8 cellular contexts compared by ENCODE assay signal in the genomic region with DNA sequence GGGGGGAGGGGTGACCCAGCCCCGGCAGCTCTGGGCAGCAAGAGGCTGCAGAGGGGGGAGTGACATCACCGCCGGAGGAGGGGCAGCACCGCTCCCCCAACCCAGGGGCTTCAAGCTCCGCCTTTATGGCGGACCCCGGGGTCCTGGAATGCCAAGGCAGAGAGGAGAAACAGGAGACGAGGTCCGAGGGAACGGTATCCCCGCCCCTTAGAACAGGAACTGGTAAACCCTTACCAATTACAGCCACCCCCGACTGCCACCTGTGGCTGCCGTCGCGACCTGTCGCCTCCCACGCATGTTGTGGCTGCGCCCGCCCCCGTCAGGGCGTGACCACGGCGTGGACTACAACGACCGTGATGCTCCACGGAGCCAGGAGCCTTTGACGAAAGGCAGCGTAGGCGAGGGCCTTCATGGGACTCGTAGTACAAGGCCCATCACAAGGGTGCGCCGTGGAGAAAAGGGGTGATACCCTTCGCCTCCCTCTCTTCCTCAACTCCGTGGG. TPM values are rescaled to one million over a fixed set of nuclear protein-coding genes. Genes with fewer than 3 reads are reported as not detected.
DNase-seq lines count a peak whose midpoint lies in the region; ATAC-seq, FAIRE-seq and TF ChIP-seq lines count a peak whose summit lies in the region.

No MANE protein-coding gene starts in this region.

- H3K36me3 ChIP-seq in uterus, result no peaks in the 10 kb centered on the region

- peaks cover 8% of the 10 kb centered on the region for H3K27me3 Mint-ChIP-seq in T-helper 1 cell treated with Interleukin-12 subunit alpha and Interleukin-12 subunit beta and Interleukin-4 antibody, amounts not matched to agents 30 μg/mL and 1 μg/mL, for 36 hours (ENCODE audit: low read depth)

- no peak for TF ChIP-seq EP300 in Ishikawa (IDR thresholded peaks at IDR 0.05; ENCODE audit: borderline replicate concordance)

- peak overlapping the region; percentile 17 to 32 for H3K4me3 ChIP-seq in uterus

- H3K27me3 ChIP-seq in uterus, result peaks cover 34% of the 10 kb centered on the region in 2 donors

- H3K9me3 ChIP-seq in uterus, result no peaks in the 10 kb centered on the region

- no peak overlapping the region for H3K27ac ChIP-seq in uterus

- TF ChIP-seq POLR2A in uterus (IDR thresholded peaks at IDR 0.05), result no peak

- TF ChIP-seq RAD21 in Ishikawa (IDR thresholded peaks at IDR 0.05; ENCODE audit: low read depth), result no peak

- H3K4me1 Mint-ChIP-seq in T-helper 1 cell treated with Interleukin-12 subunit alpha and Interleukin-12 subunit beta and Interleukin-4 antibody, amounts not matched to agents 30 μg/mL and 1 μg/mL, for 36 hours (ENCODE audit: low read depth), result peaks cover 51% of the 10 kb centered on the region

- peak overlapping the region; percentile 96 for H3K27ac Mint-ChIP-seq in T-helper 1 cell treated with Interleukin-12 subunit alpha and Interleukin-12 subunit beta and Interleukin-4 antibody, amounts not matched to agents 30 μg/mL and 1 μg/mL, for 36 hours

- DNase-seq in D721Med (ENCODE audit: insufficient read length, low spot score) (peak; percentile 66), amygdala (lab: John Stamatoyannopoulos, UW) (peak; percentile 36 to 96 (median 90)), hepatic stellate cell (ENCODE audit: low spot score) (peak; percentile 73), renal cortical epithelial cell (ENCODE audit: low read depth) (peak; percentile 82), uterus (peak; percentile 36 to 55)

- H3K36me3 Mint-ChIP-seq in T-helper 1 cell treated with Interleukin-12 subunit alpha and Interleukin-12 subunit beta and Interleukin-4 antibody, amounts not matched to agents 30 μg/mL and 1 μg/mL, for 36 hours (ENCODE audit: low read depth), result peaks cover 14% of the 10 kb centered on the region

- FAIRE-seq in D721Med (lab: Jason Lieb, UNC), result no peak

- peaks cover 0 to 3% of the 10 kb centered on the region in 2 donors for H3K4me1 ChIP-seq in uterus

- ATAC-seq in GM21515 (IDR thresholded peaks at IDR 0.05; ENCODE audit: unreplicated experiment), result peak; percentile 41

- H3K4me3 Mint-ChIP-seq in T-helper 1 cell treated with Interleukin-12 subunit alpha and Interleukin-12 subunit beta and Interleukin-4 antibody, amounts not matched to agents 30 μg/mL and 1 μg/mL, for 36 hours, result peak overlapping the region; percentile 87

- intact Hi-C loops in uterus (cut with DNase I; ENCODE audit: low total_unique reads), result no loop called here

- no peaks in the 10 kb centered on the region for H3K9me3 Mint-ChIP-seq in T-helper 1 cell treated with Interleukin-12 subunit alpha and Interleukin-12 subunit beta and Interleukin-4 antibody, amounts not matched to agents 30 μg/mL and 1 μg/mL, for 36 hours

- no peak for TF ChIP-seq CTCF in D721Med (IDR thresholded peaks at IDR 0.05; ENCODE audit: insufficient read depth, missing control alignments)
- TF ChIP-seq CTCF in uterus (IDR thresholded peaks at IDR 0.05), result no peak

TF ChIP-seq in Ishikawa, 13 proteins besides CTCF, POLR2A, EP300 and RAD21:
- no peak for TF ChIP-seq YY1 (IDR thresholded peaks at IDR 0.05; ENCODE audit: low read depth)
- 0 out of 2 replicates have a peak, but pooled peaks have one; percentile 60 for TF ChIP-seq CREB1 (IDR thresholded peaks at IDR 0.05; ENCODE audit: low read depth)
- no peak for TF ChIP-seq TCF12 (IDR thresholded peaks at IDR 0.05; ENCODE audit: low read depth)
- TF ChIP-seq CEBPB (IDR thresholded peaks at IDR 0.05), result no peak
- TF ChIP-seq ZBTB7A (IDR thresholded peaks at IDR 0.05; ENCODE audit: low read depth), result no peak; the same call in none of the 2 replicates
- TF ChIP-seq FOXM1 (IDR thresholded peaks at IDR 0.05; ENCODE audit: borderline replicate concordance, low read depth), result no peak
- TF ChIP-seq EGR1 (IDR thresholded peaks at IDR 0.05), result peak; percentile 99
- TF ChIP-seq, protein P1, sequence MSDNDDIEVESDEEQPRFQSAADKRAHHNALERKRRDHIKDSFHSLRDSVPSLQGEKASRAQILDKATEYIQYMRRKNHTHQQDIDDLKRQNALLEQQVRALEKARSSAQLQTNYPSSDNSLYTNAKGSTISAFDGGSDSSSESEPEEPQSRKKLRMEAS (IDR thresholded peaks at IDR 0.05), result no peak
- TF ChIP-seq TAF1 (IDR thresholded peaks at IDR 0.05; ENCODE audit: low read depth), result peak; percentile 31; the same call in 1 of the 2 replicates
- no peak for TF ChIP-seq TEAD4 (IDR thresholded peaks at IDR 0.05)
- no peak for TF ChIP-seq REST (IDR thresholded peaks at IDR 0.05; ENCODE audit: low read depth)

RNA-seq across cellular contexts. Expression of gene KCNC3, which starts 4.1 kb away (rescaled TPM):
- total RNA-seq in renal cortical epithelial cell (0.17 and 6.5 TPM in 2 replicates), uterus (1 to 10 TPM in 1 of 4 donors, under 1 TPM in 2, not detected in 1; 0.26 to 2.4 (median 0.85) TPM)

RNA-seq across cellular contexts. Expression of gene NAPSA, which starts 32.2 kb away (rescaled TPM):
- total RNA-seq in renal cortical epithelial cell, result 15.2 TPM in 1 of 2 replicates, not detected in the other
- total RNA-seq in uterus, result 1 to 10 TPM in 2 of 4 donors, not detected in 2; 1.4 to 1.5 TPM

RNA-seq across cellular contexts. Expression of gene NR1H2, which starts 43.0 kb away (rescaled TPM):
- 67.0 and 72.5 TPM in 2 replicates for total RNA-seq in renal cortical epithelial cell
- total RNA-seq in uterus, result 100 to 1,000 TPM in 1 of 4 donors, 10 to 100 TPM in 3; 45.3 to 115 (median 61.4) TPM

RNA-seq across cellular contexts. Expression of gene POLD1, which starts 50.9 kb away (rescaled TPM):
- total RNA-seq in renal cortical epithelial cell (23.9 and 34.7 TPM in 2 replicates), uterus (10 to 100 TPM; 10.6 to 47.9 (median 24.0) TPM)
